In genomic region chr12:21763531-21763930, GRCh38 we compare ENCODE assay signal across 16 cellular contexts. TPM values are rescaled to one million over a fixed set of nuclear protein-coding genes. Genes with fewer than 3 reads are reported as not detected.
DNase-seq lines count a peak whose midpoint lies in the region; ATAC-seq and TF ChIP-seq lines count a peak whose summit lies in the region.
"Had no signal": no experiment of that assay in that cellular context is flagged by ENCODE, and none has a peak within 500 bp of the region (broad histone marks: within the 10 kb centered on the region; RNA-seq: fewer than 3 reads in every experiment).

No MANE protein-coding gene starts in this region.

- H2BK12ac ChIP-seq in trophoblast cell (ENCODE audit: low read length): no peak overlapping the region

- no peak overlapping the region for H3K9ac ChIP-seq in trophoblast cell (ENCODE audit: low read length)

- no peaks in the 10 kb centered on the region for H3K4me1 ChIP-seq in HEK293 (ENCODE audit: control insufficient read depth, insufficient read depth, low read length)
- peaks cover 10% of the 10 kb centered on the region for H3K4me1 ChIP-seq in hepatocyte (ENCODE audit: insufficient read depth)
- H3K4me1 ChIP-seq in lower lobe of right lung: no peaks in the 10 kb centered on the region
- no peaks in the 10 kb centered on the region for H3K4me1 ChIP-seq in trophoblast cell (ENCODE audit: control insufficient read depth in 1 of 2, insufficient read depth in 2 of 2, low read length in 2 of 2)
- H3K4me1 ChIP-seq: A549, HAP-1 had no signal

- no peak overlapping the region for H4K91ac ChIP-seq in trophoblast cell (ENCODE audit: low read depth, low read length)

- H3K14ac ChIP-seq in trophoblast cell (ENCODE audit: low read length): no peak overlapping the region

- H3K27me3 ChIP-seq in hepatocyte (no peaks in the 10 kb centered on the region), lower lobe of right lung (ENCODE audit: low read depth) (no peaks in the 10 kb centered on the region), trophoblast cell (ENCODE audit: insufficient read depth, low read length) (no peaks in the 10 kb centered on the region)
- H3K27me3 ChIP-seq: BE2C had no signal

- H2BK120ac ChIP-seq in trophoblast cell (ENCODE audit: insufficient read depth, low read length, poor library complexity): no peak overlapping the region

- H3K4me3 ChIP-seq in HEK293 (ENCODE audit: low read depth, low read length) (no peak overlapping the region), hepatocyte (no peak overlapping the region), lower lobe of right lung (no peak overlapping the region), trophoblast cell (ENCODE audit: low read depth, low read length) (no peak overlapping the region)
- H3K4me3 ChIP-seq: A549, HAP-1 had no signal

- H3K9me2 ChIP-seq in hepatocyte (replicated peaks; ENCODE audit: insufficient read depth): no peaks in the 10 kb centered on the region

- H3K79me2 ChIP-seq in hepatocyte: no peaks in the 10 kb centered on the region
- H3K79me2 ChIP-seq in trophoblast cell (ENCODE audit: control insufficient read depth, insufficient read depth, low read length, poor library complexity): no peaks in the 10 kb centered on the region

- H3K23ac ChIP-seq in trophoblast cell (ENCODE audit: low read length): no peak overlapping the region

- 87% methylated on average over 2 of the region's 2 CpGs for WGBS in hepatocyte (ENCODE audit: low lambda C conversion rate, missing lambda C conversion rate)
- WGBS in trophoblast cell (ENCODE audit: extremely low coverage, insufficient coverage, insufficient read length): no CpG with 5 or more reads among the region's 2 CpGs

- H2AFZ ChIP-seq in hepatocyte: no peak overlapping the region
- H2AFZ ChIP-seq in trophoblast cell (ENCODE audit: insufficient read depth, low read length, poor library complexity): no peak overlapping the region

- H3K27me3 Mint-ChIP-seq in stimulated activated memory B cell treated with anti-CD40 and anti-IgM and Interleukin-4, amounts not matched to agents 10 μg/mL and 1 μg/mL and 100 μg/mL, for 72 hours: no peaks in the 10 kb centered on the region

- no peak overlapping the region for H3K27ac Mint-ChIP-seq in stimulated activated memory B cell treated with anti-CD40 and anti-IgM and Interleukin-4, amounts not matched to agents 10 μg/mL and 1 μg/mL and 100 μg/mL, for 72 hours
- H3K27ac Mint-ChIP-seq: CD8-positive, alpha-beta T cell; HFFc6 had no signal

- no peak overlapping the region for H3K18ac ChIP-seq in trophoblast cell (ENCODE audit: low read length)

- POLR2A ChIA-PET in HEK293 (lab: Yijun Ruan, JAX): no interaction called here

- DNase-seq in hepatocyte (ENCODE audit: low spot score): no peak
- DNase-seq in lower lobe of right lung: no peak
- no peak for DNase-seq in activated effector memory CD4-positive, alpha-beta T cell treated with Interleukin-2 at 50 U/mL for 16 hours
- no peak for DNase-seq in trophoblast cell
- DNase-seq: BE2C; CD8-positive, alpha-beta T cell; COR-L47; DND-41; GDM1; HFFc6 had no signal

- no peaks in the 10 kb centered on the region for H3K4me1 Mint-ChIP-seq in stimulated activated memory B cell treated with anti-CD40 and anti-IgM and Interleukin-4, amounts not matched to agents 10 μg/mL and 1 μg/mL and 100 μg/mL, for 72 hours

- H3K9me3 Mint-ChIP-seq in stimulated activated memory B cell treated with anti-CD40 and anti-IgM and Interleukin-4, amounts not matched to agents 10 μg/mL and 1 μg/mL and 100 μg/mL, for 72 hours: peaks cover 3% of the 10 kb centered on the region
- H3K9me3 Mint-ChIP-seq: HFFc6 had no signal

- CTCF ChIA-PET in HEK293 (lab: Yijun Ruan, JAX): interaction anchor here (0.6 kb wide), 1 partner anchor 25 kb away, joined by 3 read pairs; no protein-coding TSS in a partner anchor

- H3K4me2 ChIP-seq in hepatocyte (peak overlapping the region; percentile 51), trophoblast cell (ENCODE audit: low read length) (no peak overlapping the region)
- H3K4me2 ChIP-seq: A549 had no signal

- H3K36me3 Mint-ChIP-seq in stimulated activated memory B cell treated with anti-CD40 and anti-IgM and Interleukin-4, amounts not matched to agents 10 μg/mL and 1 μg/mL and 100 μg/mL, for 72 hours: no peaks in the 10 kb centered on the region
- H3K36me3 Mint-ChIP-seq: CD8-positive, alpha-beta T cell had no signal

- H3K9me3 ChIP-seq in HEK293 (ENCODE audit: control insufficient read depth, insufficient read depth, low read depth, low read length) (no peaks in the 10 kb centered on the region), hepatocyte (ENCODE audit: low read depth) (no peaks in the 10 kb centered on the region), lower lobe of right lung (no peaks in the 10 kb centered on the region), trophoblast cell (ENCODE audit: insufficient read depth, low read depth, low read length) (no peaks in the 10 kb centered on the region)
- H3K9me3 ChIP-seq: A549, BE2C, HAP-1 had no signal

- H3K4me3 Mint-ChIP-seq in stimulated activated memory B cell treated with anti-CD40 and anti-IgM and Interleukin-4, amounts not matched to agents 10 μg/mL and 1 μg/mL and 100 μg/mL, for 72 hours: no peak overlapping the region
- H3K4me3 Mint-ChIP-seq: CD8-positive, alpha-beta T cell; HFFc6 had no signal

- no peak overlapping the region for H2AK5ac ChIP-seq in trophoblast cell (ENCODE audit: low read length)

- ATAC-seq in lower lobe of right lung: peak; percentile 16 to 37
- peak; percentile 52 for ATAC-seq in stimulated activated memory B cell treated with anti-CD40 and anti-IgM and Interleukin-4, amounts not matched to agents 10 μg/mL and 1 μg/mL and 100 μg/mL, for 72 hours
- ATAC-seq: A549; CD8-positive, alpha-beta T cell had no signal

- no peak overlapping the region for H4K12ac ChIP-seq in trophoblast cell (ENCODE audit: low read depth, low read length)

- intact Hi-C loops in lower lobe of right lung (cut with DNase I): no loop called here

- no peak overlapping the region for H4K8ac ChIP-seq in trophoblast cell (ENCODE audit: low read depth, low read length)

- peaks cover 0 to 34% of the 10 kb centered on the region in 2 experiments; a peak in 1 of 3 replicates for H3K36me3 ChIP-seq in HEK293 (ENCODE audit: control insufficient read depth in 2 of 2, insufficient read depth in 1 of 2, low read length in 2 of 2)
- H3K36me3 ChIP-seq in hepatocyte (replicated peaks; ENCODE audit: insufficient read depth, low read depth): no peaks in the 10 kb centered on the region
- peaks cover 10% of the 10 kb centered on the region for H3K36me3 ChIP-seq in lower lobe of right lung
- no peaks in the 10 kb centered on the region for H3K36me3 ChIP-seq in trophoblast cell (ENCODE audit: control insufficient read depth in 1 of 2, insufficient read depth in 2 of 2, low read length in 2 of 2)
- H3K36me3 ChIP-seq: HAP-1 had no signal

- H3K27ac ChIP-seq in HEK293 (ENCODE audit: extremely low read depth, low read depth, low read length): no peak overlapping the region
- peak overlapping the region; percentile 87 for H3K27ac ChIP-seq in hepatocyte
- H3K27ac ChIP-seq in lower lobe of right lung: no peak overlapping the region
- no peak overlapping the region for H3K27ac ChIP-seq in trophoblast cell (ENCODE audit: low read depth, low read length)
- H3K27ac ChIP-seq: A549, C4-2B, HL-60 had no signal

- no peaks in the 10 kb centered on the region for H3K79me1 ChIP-seq in trophoblast cell (ENCODE audit: low read length)

- no peak overlapping the region for H3K4ac ChIP-seq in trophoblast cell (ENCODE audit: low read depth, low read length)

- H4K20me1 ChIP-seq in hepatocyte (ENCODE audit: insufficient read depth, poor library complexity, severe bottlenecking): no peaks in the 10 kb centered on the region

- TF ChIP-seq CTCF in HEK293 (tag by site-specific recombination; IDR thresholded peaks at IDR 0.05) (no peak), hepatocyte (IDR thresholded peaks at IDR 0.05; ENCODE audit: poor library complexity) (no peak), lower lobe of right lung (IDR thresholded peaks at IDR 0.05) (no peak)

- no peak overlapping the region for H2BK5ac ChIP-seq in trophoblast cell (ENCODE audit: low read depth, low read length, poor library complexity)

TF ChIP-seq in HEK293, 187 proteins besides CTCF, POLR2A, EP300 and RAD21:
- TF ChIP-seq SCRT1 (tag by site-specific recombination; IDR thresholded peaks at IDR 0.05; ENCODE audit: borderline replicate concordance) (0 out of 2 replicates have a peak, but pooled peaks have one; percentile 65), SCRT2 (tag by site-specific recombination; IDR thresholded peaks at IDR 0.05) (peak; percentile 86), MYNN (tag by site-specific recombination; IDR thresholded peaks at IDR 0.05; ENCODE audit: borderline replicate concordance) (no peak), ZBTB7A (tag by site-specific recombination; IDR thresholded peaks at IDR 0.05; ENCODE audit: low read depth) (no peak)

RNA-seq across cellular contexts. Expression of gene KCNJ8, which starts 11.0 kb away (rescaled TPM):
- total RNA-seq in hepatocyte (37.3 and 48.3 TPM in 2 replicates), lower lobe of right lung (12.8 TPM)
- 12.0 and 15.8 TPM in 2 replicates for polyA plus RNA-seq in hepatocyte
- 0.33 and 0.39 TPM in 2 replicates for polyA plus RNA-seq in trophoblast cell (2013)
- total RNA-seq: CD8-positive, alpha-beta T cell had no signal
